9 cellular contexts compared by ENCODE assay signal in the genomic region with DNA sequence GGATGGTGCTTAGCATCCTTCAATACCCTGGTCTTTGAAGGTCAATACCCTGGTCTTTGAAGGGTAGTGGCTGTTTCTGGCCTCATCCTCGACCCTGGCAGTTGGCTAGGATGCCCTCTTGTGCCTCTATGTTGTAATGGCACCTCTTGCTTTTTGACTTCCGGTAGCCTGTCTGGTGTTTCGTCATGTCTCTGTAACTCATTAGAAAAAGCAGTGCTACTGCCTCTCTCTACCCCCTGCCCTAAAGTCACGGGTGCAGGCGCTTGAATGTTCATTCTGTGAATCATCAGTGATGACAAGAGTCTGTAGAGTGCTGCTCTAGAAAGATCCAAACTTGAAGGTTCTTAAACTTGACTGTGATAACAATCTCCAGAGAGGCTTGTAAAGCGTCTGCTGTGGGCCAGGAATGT. TPM values are rescaled to one million over a fixed set of nuclear protein-coding genes. Genes with fewer than 3 reads are reported as not detected.
A peak's percentile ranks its signal among the peaks of the same experiment; 100 is the strongest.
DNase-seq lines count a peak whose midpoint lies in the region; ATAC-seq and TF ChIP-seq lines count a peak whose summit lies in the region.
"Had no signal": no experiment of that assay in that cellular context is flagged by ENCODE, and none has a peak within 500 bp of the region (broad histone marks: within the 10 kb centered on the region; RNA-seq: fewer than 3 reads in every experiment).

No MANE protein-coding gene starts in this region.

- TF ChIP-seq CTCF in choroid plexus epithelial cell (conservative IDR thresholded peaks at IDR 0.05; ENCODE audit: low read depth, low read length) (peak; percentile 36), nephron (IDR thresholded peaks at IDR 0.05; ENCODE audit: unreplicated experiment in 3 of 3) (peak; percentile 23 to 33 (median 30))

- no peak overlapping the region for H3K4me3 ChIP-seq in choroid plexus epithelial cell (ENCODE audit: low read depth, low read length)

- no peak overlapping the region for H3K27ac Mint-ChIP-seq in nephron

- ATAC-seq in activated CD4-positive, CD25-positive, alpha-beta regulatory T cell treated with anti-CD3 and anti-CD28 coated beads, Interleukin-2, amount 50 U/mL, for 24 hours = peak; percentile 62 to 69
- peak; percentile 64 for ATAC-seq in HG02798 (IDR thresholded peaks at IDR 0.05; ENCODE audit: poor library complexity, unreplicated experiment)

- no peaks in the 10 kb centered on the region for H3K9me3 Mint-ChIP-seq in nephron

- H3K36me3 Mint-ChIP-seq in nephron (ENCODE audit: low read depth) = no peaks in the 10 kb centered on the region

- H3K4me3 Mint-ChIP-seq in nephron = no peak overlapping the region

- no peak for DNase-seq in activated CD4-positive, CD25-positive, alpha-beta regulatory T cell (lab: John Stamatoyannopoulos, UW)
- DNase-seq in SHP77 (lab: John Stamatoyannopoulos, UW) = peak; percentile 44 to 59
- peak; percentile 50 for DNase-seq in choroid plexus epithelial cell (ENCODE audit: low read depth)
- no peak for DNase-seq in putamen (ENCODE audit: low spot score)
- DNase-seq in ureter (ENCODE audit: low spot score) = no peak

- H3K4me1 Mint-ChIP-seq in nephron = no peaks in the 10 kb centered on the region

- peaks cover 12% of the 10 kb centered on the region for H3K27me3 Mint-ChIP-seq in nephron (ENCODE audit: low read depth)

RNA-seq across cellular contexts. Expression of gene RSPO4, which starts 28.3 kb away (rescaled TPM):
- not detected for total RNA-seq in ureter
- total RNA-seq: dermis microvascular lymphatic vessel endothelial cell had no signal

RNA-seq across cellular contexts. Expression of gene ANGPT4, which starts 57.7 kb away (rescaled TPM):
- 0.99 TPM for total RNA-seq in ureter
- total RNA-seq: dermis microvascular lymphatic vessel endothelial cell had no signal

Comparison
In these comparisons a context has a peak if more than half of its experiments do, and no peak if none do; other contexts are left out.
1. DNase-seq: peak in SHP77 (2 of 2) and choroid plexus epithelial cell (single experiment); none in activated CD4-positive, CD25-positive, alpha-beta regulatory T cell (0 of 4), putamen (single experiment) and ureter (single experiment).